Comparison of ENCODE assay signal across 1 cellular context in genomic region chr14:23667134-23667533, GRCh38.
TF ChIP-seq lines count a peak whose summit lies in the region.

No MANE protein-coding gene starts in this region.

TF ChIP-seq in HepG2, 621 proteins besides CTCF, POLR2A, EP300 and RAD21 (continued from another document):
- TF ChIP-seq, protein P1, sequence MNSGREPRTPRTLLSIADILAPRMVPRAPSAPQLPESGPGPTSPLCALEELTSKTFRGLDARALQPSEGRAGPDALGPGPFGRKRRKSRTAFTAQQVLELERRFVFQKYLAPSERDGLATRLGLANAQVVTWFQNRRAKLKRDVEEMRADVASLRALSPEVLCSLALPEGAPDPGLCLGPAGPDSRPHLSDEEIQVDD (CRISPR knock-in tag; IDR thresholded peaks at IDR 0.05; ENCODE audit: borderline replicate concordance) = no peak
- TF ChIP-seq ZNF879 (CRISPR knock-in tag; IDR thresholded peaks at IDR 0.05) (no peak), GABPA (IDR thresholded peaks at IDR 0.05; ENCODE audit: low read depth, low read length) (0 out of 2 replicates have a peak, but pooled peaks have one; percentile 5), GABPA (CRISPR knock-in tag; IDR thresholded peaks at IDR 0.05; ENCODE audit: low read depth) (no peak), NR2F1 (CRISPR knock-in tag; IDR thresholded peaks at IDR 0.05) (0 out of 4 replicates have a peak, but pooled peaks of 1 of the 2 experiments have one; percentile 10), HES4 (CRISPR knock-in tag; IDR thresholded peaks at IDR 0.05; ENCODE audit: borderline replicate concordance) (no peak), CAMTA2 (CRISPR knock-in tag; IDR thresholded peaks at IDR 0.05; ENCODE audit: borderline replicate concordance) (no peak), TBP (CRISPR knock-in tag; IDR thresholded peaks at IDR 0.05) (no peak), RAD51 (IDR thresholded peaks at IDR 0.05; ENCODE audit: borderline replicate concordance) (no peak), ZNF784 (CRISPR knock-in tag; IDR thresholded peaks at IDR 0.05; ENCODE audit: borderline replicate concordance) (no peak), ZNF782 (CRISPR knock-in tag; IDR thresholded peaks at IDR 0.05; ENCODE audit: borderline replicate concordance) (no peak), REL (CRISPR knock-in tag; conservative IDR thresholded peaks at IDR 0.05) (no peak), ZNF619 (CRISPR knock-in tag; IDR thresholded peaks at IDR 0.05) (no peak), MYNN (CRISPR knock-in tag; IDR thresholded peaks at IDR 0.05; ENCODE audit: low read depth) (no peak), ISX (CRISPR knock-in tag; conservative IDR thresholded peaks at IDR 0.05) (no peak), JUND (CRISPR knock-in tag; IDR thresholded peaks at IDR 0.05) (no peak), ATM (IDR thresholded peaks at IDR 0.05; ENCODE audit: borderline replicate concordance) (no peak), PHF5A (CRISPR knock-in tag; IDR thresholded peaks at IDR 0.05; ENCODE audit: low read depth, unreplicated experiment) (no peak), WIZ (CRISPR knock-in tag; IDR thresholded peaks at IDR 0.05) (0 out of 2 replicates have a peak, but pooled peaks have one; percentile 5), ZNF572 (CRISPR knock-in tag; IDR thresholded peaks at IDR 0.05) (no peak), TMF1 (CRISPR knock-in tag; IDR thresholded peaks at IDR 0.05; ENCODE audit: low read depth) (no peak), ZNF788 (CRISPR knock-in tag; IDR thresholded peaks at IDR 0.05; ENCODE audit: borderline replicate concordance) (peak; percentile 55; the same call in 1 of the 2 replicates), ZNF737 (CRISPR knock-in tag; IDR thresholded peaks at IDR 0.05; ENCODE audit: borderline replicate concordance) (no peak), EED (CRISPR knock-in tag; IDR thresholded peaks at IDR 0.05) (no peak), ZNF263 (CRISPR knock-in tag; IDR thresholded peaks at IDR 0.05) (peak; percentile 59; the same call in 1 of the 2 replicates), NCOA2 (CRISPR knock-in tag; IDR thresholded peaks at IDR 0.05) (no peak; the same call in 1 of the 2 replicates), ZNF383 (CRISPR knock-in tag; IDR thresholded peaks at IDR 0.05; ENCODE audit: borderline replicate concordance) (no peak), ZNF207 (IDR thresholded peaks at IDR 0.05; ENCODE audit: borderline replicate concordance) (no peak), PRMT3 (CRISPR knock-in tag; IDR thresholded peaks at IDR 0.05; ENCODE audit: borderline replicate concordance, low read depth) (no peak), ZNF891 (CRISPR knock-in tag; IDR thresholded peaks at IDR 0.05) (no peak), CCDC6 (CRISPR knock-in tag; IDR thresholded peaks at IDR 0.05) (no peak), ZNF281 (CRISPR knock-in tag; IDR thresholded peaks at IDR 0.05; ENCODE audit: borderline replicate concordance) (no peak), ZSCAN31 (CRISPR knock-in tag; IDR thresholded peaks at IDR 0.05; ENCODE audit: low read depth) (no peak), ZNF354B (CRISPR knock-in tag; IDR thresholded peaks at IDR 0.05) (no peak), GFI1 (CRISPR knock-in tag; IDR thresholded peaks at IDR 0.05; ENCODE audit: borderline replicate concordance) (no peak), AHR (CRISPR knock-in tag; IDR thresholded peaks at IDR 0.05) (no peak), POLR2G (IDR thresholded peaks at IDR 0.05; ENCODE audit: low read depth, low read length) (no peak), ZNF512 (CRISPR knock-in tag; IDR thresholded peaks at IDR 0.05) (no peak), PAX8 (CRISPR knock-in tag; IDR thresholded peaks at IDR 0.05; ENCODE audit: borderline replicate concordance) (no peak)
- TF ChIP-seq, protein P2, sequence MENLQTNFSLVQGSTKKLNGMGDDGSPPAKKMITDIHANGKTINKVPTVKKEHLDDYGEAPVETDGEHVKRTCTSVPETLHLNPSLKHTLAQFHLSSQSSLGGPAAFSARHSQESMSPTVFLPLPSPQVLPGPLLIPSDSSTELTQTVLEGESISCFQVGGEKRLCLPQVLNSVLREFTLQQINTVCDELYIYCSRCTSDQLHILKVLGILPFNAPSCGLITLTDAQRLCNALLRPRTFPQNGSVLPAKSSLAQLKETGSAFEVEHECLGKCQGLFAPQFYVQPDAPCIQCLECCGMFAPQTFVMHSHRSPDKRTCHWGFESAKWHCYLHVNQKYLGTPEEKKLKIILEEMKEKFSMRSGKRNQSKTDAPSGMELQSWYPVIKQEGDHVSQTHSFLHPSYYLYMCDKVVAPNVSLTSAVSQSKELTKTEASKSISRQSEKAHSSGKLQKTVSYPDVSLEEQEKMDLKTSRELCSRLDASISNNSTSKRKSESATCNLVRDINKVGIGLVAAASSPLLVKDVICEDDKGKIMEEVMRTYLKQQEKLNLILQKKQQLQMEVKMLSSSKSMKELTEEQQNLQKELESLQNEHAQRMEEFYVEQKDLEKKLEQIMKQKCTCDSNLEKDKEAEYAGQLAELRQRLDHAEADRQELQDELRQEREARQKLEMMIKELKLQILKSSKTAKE (CRISPR knock-in tag; IDR thresholded peaks at IDR 0.05; ENCODE audit: borderline replicate concordance) = no peak
TF ChIP-seq in HepG2: peak in this region for 5.
